1 cellular context compared by ENCODE assay signal in the genomic region with DNA sequence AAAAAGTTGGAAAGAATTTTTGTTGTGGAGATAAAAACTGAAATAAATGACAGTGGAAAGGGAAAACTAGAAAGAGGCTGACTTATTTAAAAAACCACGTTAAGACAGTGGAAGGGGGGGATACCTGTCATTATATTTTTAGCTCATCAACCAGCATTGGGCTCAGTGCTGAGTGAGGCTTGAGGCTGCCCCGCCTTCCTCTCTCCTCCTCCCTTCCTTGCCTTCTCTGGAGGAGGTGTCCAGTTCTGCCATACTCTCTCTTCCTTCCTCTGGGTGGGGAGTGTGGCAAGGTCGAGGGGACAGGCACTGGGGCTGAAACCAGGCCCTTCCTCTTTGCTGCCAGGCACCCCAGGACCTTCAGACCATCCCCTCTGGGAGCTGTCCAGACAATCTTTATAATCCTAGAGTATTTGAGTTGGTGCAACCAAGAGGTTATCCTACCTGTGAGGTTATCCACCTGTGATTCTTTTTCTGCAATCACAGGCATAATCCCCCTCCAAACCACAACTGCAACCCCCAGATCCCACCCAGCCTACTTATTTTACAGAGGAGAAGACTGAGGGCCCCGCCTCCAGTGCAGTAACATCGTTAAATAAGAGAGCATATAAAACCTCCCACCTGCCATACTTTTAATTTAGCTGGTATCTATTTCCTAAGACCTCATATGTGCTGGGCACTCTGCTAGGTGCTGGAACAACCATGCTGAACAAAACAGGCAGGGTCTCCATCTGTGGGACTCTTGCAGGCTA.
TF ChIP-seq lines count a peak whose summit lies in the region.

No MANE protein-coding gene starts in this region.

TF ChIP-seq in SK-N-SH, 30 proteins besides CTCF, POLR2A, EP300 and RAD21 (continued from another document):
- TF ChIP-seq GABPA (IDR thresholded peaks at IDR 0.05; ENCODE audit: low read depth) (no peak), CHD2 (IDR thresholded peaks at IDR 0.05; ENCODE audit: low read length, partially characterized antibody) (no peak), TAF1 (IDR thresholded peaks at IDR 0.05; ENCODE audit: borderline replicate concordance, low read depth, low read length) (no peak), TCF12 (IDR thresholded peaks at IDR 0.05) (no peak), FOXJ3 (CRISPR knock-in tag; IDR thresholded peaks at IDR 0.05) (no peak), EZH2phosphoT487 (IDR thresholded peaks at IDR 0.05; ENCODE audit: borderline replicate concordance, low read depth) (no peak), MXI1 (IDR thresholded peaks at IDR 0.05; ENCODE audit: low read depth, low read length) (no peak), MEF2A (IDR thresholded peaks at IDR 0.05; ENCODE audit: borderline replicate concordance, low read depth) (no peak), JUND (IDR thresholded peaks at IDR 0.05) (no peak), POLR2AphosphoS5 (IDR thresholded peaks at IDR 0.05; ENCODE audit: low read depth, low read length) (no peak), RXRA (IDR thresholded peaks at IDR 0.05; ENCODE audit: borderline replicate concordance, low read depth) (no peak), FOXM1 (IDR thresholded peaks at IDR 0.05; ENCODE audit: low read depth) (no peak)
- TF ChIP-seq, protein P1, sequence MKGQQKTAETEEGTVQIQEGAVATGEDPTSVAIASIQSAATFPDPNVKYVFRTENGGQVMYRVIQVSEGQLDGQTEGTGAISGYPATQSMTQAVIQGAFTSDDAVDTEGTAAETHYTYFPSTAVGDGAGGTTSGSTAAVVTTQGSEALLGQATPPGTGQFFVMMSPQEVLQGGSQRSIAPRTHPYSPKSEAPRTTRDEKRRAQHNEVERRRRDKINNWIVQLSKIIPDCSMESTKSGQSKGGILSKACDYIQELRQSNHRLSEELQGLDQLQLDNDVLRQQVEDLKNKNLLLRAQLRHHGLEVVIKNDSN (IDR thresholded peaks at IDR 0.05; ENCODE audit: borderline replicate concordance, low read depth), result no peak
- TF ChIP-seq, protein P2, sequence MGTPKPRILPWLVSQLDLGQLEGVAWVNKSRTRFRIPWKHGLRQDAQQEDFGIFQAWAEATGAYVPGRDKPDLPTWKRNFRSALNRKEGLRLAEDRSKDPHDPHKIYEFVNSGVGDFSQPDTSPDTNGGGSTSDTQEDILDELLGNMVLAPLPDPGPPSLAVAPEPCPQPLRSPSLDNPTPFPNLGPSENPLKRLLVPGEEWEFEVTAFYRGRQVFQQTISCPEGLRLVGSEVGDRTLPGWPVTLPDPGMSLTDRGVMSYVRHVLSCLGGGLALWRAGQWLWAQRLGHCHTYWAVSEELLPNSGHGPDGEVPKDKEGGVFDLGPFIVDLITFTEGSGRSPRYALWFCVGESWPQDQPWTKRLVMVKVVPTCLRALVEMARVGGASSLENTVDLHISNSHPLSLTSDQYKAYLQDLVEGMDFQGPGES (IDR thresholded peaks at IDR 0.05; ENCODE audit: low read depth, low read length), result no peak
